ENCODE assay signal across 1 cellular context in genomic region chr9:75181748-75182147, GRCh38.
TF ChIP-seq lines count a peak whose summit lies in the region.

No MANE protein-coding gene starts in this region.

TF ChIP-seq in WTC11, 78 proteins besides CTCF, POLR2A, EP300 and RAD21 (continued from another document):
- TF ChIP-seq ZNF281 (CRISPR knock-in tag; IDR thresholded peaks at IDR 0.05) (no peak), ZNF423 (CRISPR knock-in tag; IDR thresholded peaks at IDR 0.05) (no peak), SMAD3 (CRISPR knock-in tag; IDR thresholded peaks at IDR 0.05; ENCODE audit: borderline replicate concordance) (no peak), SMAD4 (CRISPR knock-in tag; IDR thresholded peaks at IDR 0.05) (no peak)
